16 cellular contexts compared by ENCODE assay signal in the genomic region with DNA sequence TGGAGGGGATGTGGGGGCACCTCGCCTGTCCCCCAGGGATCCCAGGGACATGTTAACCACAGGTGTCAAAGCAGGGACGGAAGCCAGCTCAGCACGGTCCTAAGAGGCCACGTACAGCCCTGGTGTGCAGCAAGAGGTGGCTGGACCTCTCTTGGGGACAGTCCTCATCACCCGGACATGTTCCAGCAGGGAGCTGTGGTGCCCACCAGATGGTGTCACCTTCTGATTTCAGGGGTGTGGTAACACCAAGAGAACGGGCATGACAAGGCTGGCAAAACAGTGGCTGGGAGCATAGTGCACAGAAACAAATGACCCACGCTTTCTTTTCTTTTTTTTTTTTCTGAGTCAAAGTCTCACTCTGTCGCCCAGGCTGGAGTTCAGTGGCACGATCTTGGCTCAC. TPM values are rescaled to one million over a fixed set of nuclear protein-coding genes. Genes with fewer than 3 reads are reported as not detected.
A peak's percentile ranks its signal among the peaks of the same experiment; 100 is the strongest.
DNase-seq lines count a peak whose midpoint lies in the region; ATAC-seq, FAIRE-seq and TF ChIP-seq lines count a peak whose summit lies in the region.
"Had no signal": no experiment of that assay in that cellular context is flagged by ENCODE, and none has a peak within 500 bp of the region (broad histone marks: within the 10 kb centered on the region; RNA-seq: fewer than 3 reads in every experiment).

No MANE protein-coding gene starts in this region.

- POLR2A ChIA-PET in A673 (lab: Charles Lee; ENCODE audit: low non-redundant PET), result no interaction called here

- H3K4me3 ChIP-seq in H7 (ENCODE audit: insufficient read depth, low read depth, low read length) (no peak overlapping the region), small intestine (ENCODE audit: low read depth in 1 of 2, low read length in 2 of 2) (no peak overlapping the region), A673 (ENCODE audit: low read depth, low read length, poor library complexity, severe bottlenecking) (no peak overlapping the region)
- H3K4me3 ChIP-seq: A549 had no signal

- H3K27ac ChIP-seq in VCaP, result 0 out of 2 replicates have a peak overlapping the region, but pooled peaks have one; percentile 11
- no peak overlapping the region for H3K27ac ChIP-seq in small intestine (ENCODE audit: low read depth in 1 of 2, low read length in 1 of 2)
- H3K27ac ChIP-seq in A673 (ENCODE audit: low read depth, low read length, poor library complexity, severe bottlenecking), result no peak overlapping the region
- H3K27ac ChIP-seq: A549, HL-60 had no signal

- CTCF ChIA-PET in A673 (lab: Charles Lee), result interaction anchor here (1.2 kb wide), 1 partner anchor 185 kb away, joined by 3 read pairs; no protein-coding TSS in a partner anchor

- 63 to 88% (median 68%) methylated on average over 9 of the region's 9 CpGs for WGBS in small intestine, 3 donors

- H3K9me3 ChIP-seq in small intestine (ENCODE audit: control insufficient read depth, low read depth) (no peaks in the 10 kb centered on the region), A673 (ENCODE audit: low read depth, low read length, poor library complexity, severe bottlenecking) (no peaks in the 10 kb centered on the region)
- H3K9me3 ChIP-seq: A549 had no signal

- intact Hi-C loops in A673 (cut with micrococcal nuclease; ENCODE audit: unreplicated experiment), result no loop called here

- H3K27me3 ChIP-seq in H7 (ENCODE audit: control insufficient read depth, insufficient read depth, low read length), result no peaks in the 10 kb centered on the region
- H3K27me3 ChIP-seq in small intestine (ENCODE audit: control insufficient read depth in 2 of 2, insufficient read depth in 2 of 2, low read length in 2 of 2), result no peaks in the 10 kb centered on the region
- no peaks in the 10 kb centered on the region for H3K27me3 ChIP-seq in A673 (replicated peaks; ENCODE audit: insufficient read depth, low read depth, low read length, poor library complexity)

- H3K36me3 ChIP-seq in H7 (replicated peaks; ENCODE audit: control insufficient read depth, insufficient read depth, low read length), result peaks cover 2% of the 10 kb centered on the region
- peaks cover 4 to 14% of the 10 kb centered on the region in 2 donors for H3K36me3 ChIP-seq in small intestine (ENCODE audit: control insufficient read depth in 2 of 2, insufficient read depth in 2 of 2, low read length in 2 of 2)
- peaks cover 13% of the 10 kb centered on the region for H3K36me3 ChIP-seq in A673 (ENCODE audit: insufficient read depth, low read length, poor library complexity, severe bottlenecking)

- H3K4me1 ChIP-seq in small intestine (ENCODE audit: control insufficient read depth in 2 of 2, insufficient read depth in 1 of 2, low read depth in 1 of 2, low read length in 1 of 2), result no peaks in the 10 kb centered on the region
- no peaks in the 10 kb centered on the region for H3K4me1 ChIP-seq in A673 (ENCODE audit: insufficient read depth, low read length, poor library complexity, severe bottlenecking)
- H3K4me1 ChIP-seq: A549 had no signal

- no peak for TF ChIP-seq CTCF in VCaP (conservative IDR thresholded peaks at IDR 0.05)
- no peak for TF ChIP-seq CTCF in A673 (conservative IDR thresholded peaks at IDR 0.05; ENCODE audit: low read depth, low read length)

- FAIRE-seq in small intestine (lab: Jason Lieb, UNC), result no peak
- FAIRE-seq: A549, GM19239 had no signal

- peak; percentile 79 for ATAC-seq in left lobe of liver
- ATAC-seq: A549 had no signal

- no TSS peak for BruUV-seq in A673 (replicated peaks; lab: Mats Ljungman, UMichigan)

- peak; percentile 23 for DNase-seq in H7
- peak; percentile 53 for DNase-seq in left lobe of liver (ENCODE audit: low spot score)
- DNase-seq in small intestine, result peak; percentile 21
- no peak for DNase-seq in A673 (ENCODE audit: low spot score)
- DNase-seq in dermis blood vessel endothelial cell, result no peak
- no peak for DNase-seq in ecto neural progenitor cell (ENCODE audit: low spot score)
- DNase-seq: CD4-positive, CD25-positive, alpha-beta regulatory T cell; DMS53; GF-D8; GOT3; HCEC 1CT; HFFc6 had no signal

RNA-seq across cellular contexts. Expression of a gene that starts 25.6 kb away (rescaled TPM):
- 1.4 and 1.7 TPM in 2 replicates for total RNA-seq in H7 (2014; rRNA removed; shearing (Covaris generic))
- total RNA-seq in left lobe of liver, result 145 TPM
- polyA plus RNA-seq in small intestine, result 100 to 1,000 TPM in 2 of 3 donors, 10 to 100 TPM in 1; 57.8 to 151 (median 119) TPM
- 87.8 and 98.6 TPM in 2 replicates for total RNA-seq in A673 (2021)
- 551 and 616 TPM in 2 replicates for total RNA-seq in dermis blood vessel endothelial cell

RNA-seq across cellular contexts. Expression of a gene that starts 25.6 kb away (rescaled TPM):
- 3.3 and 5.0 TPM in 2 replicates for total RNA-seq in H7 (2014; rRNA removed; shearing (Covaris generic))
- total RNA-seq in left lobe of liver (44.6 TPM), A673 (2021) (25.2 and 32.6 TPM in 2 replicates), dermis blood vessel endothelial cell (81.9 and 129 TPM in 2 replicates)
- polyA plus RNA-seq in small intestine, result 10 to 100 TPM; 16.8 to 43.8 (median 37.8) TPM

Comparison
In these comparisons a context has a peak if more than half of its experiments do, and no peak if none do; other contexts are left out.
1. DNase-seq: peak in H7 (single experiment), left lobe of liver (single experiment) and small intestine (single experiment); none in A673 (single experiment), dermis blood vessel endothelial cell (single experiment) and ecto neural progenitor cell (single experiment).
2. RNA of a gene that starts 25.6 kb away (total RNA-seq): 551 to 616 TPM in dermis blood vessel endothelial cell, 145 TPM in left lobe of liver (single experiment) and 87.8 to 98.6 TPM in A673; 1.4 to 1.7 TPM in H7; every median in the first group is over 10 times any median in the second.